Comparison of ENCODE assay signal across 21 cellular contexts in genomic region chr11:78797559-78797958, GRCh38.
"Had no signal": no experiment of that assay in that cellular context is flagged by ENCODE, and none has a peak within 500 bp of the region (broad histone marks: within the 10 kb centered on the region; RNA-seq: fewer than 3 reads in every experiment).

No MANE protein-coding gene starts in this region.

- H3K27ac ChIP-seq: adrenal gland, neutrophil, prostate gland, suprapubic skin had no signal

- H3K27me3 ChIP-seq: adrenal gland, suprapubic skin had no signal

- H3K4me3 ChIP-seq: adrenal gland, mucosa of descending colon, prostate gland, suprapubic skin had no signal

- H3K4me1 Mint-ChIP-seq: activated naive CD4-positive, alpha-beta T cell treated with anti-CD3 and anti-CD28 coated beads, Interleukin-2, amount 50 U/mL, for 24 hours; central memory CD8-positive, alpha-beta T cell; naive thymus-derived CD4-positive, alpha-beta T cell; T-helper 17 cell had no signal

- H3K27ac Mint-ChIP-seq: activated CD8-positive, alpha-beta T cell treated with anti-CD3 and anti-CD28 coated beads, Interleukin-2, amount 10 ng/mL, durations not matched to agents 7 days and 5 days; activated naive CD4-positive, alpha-beta T cell treated with anti-CD3 and anti-CD28 coated beads, Interleukin-2, amount 50 U/mL, for 24 hours; naive thymus-derived CD4-positive, alpha-beta T cell; stimulated activated naive CD8-positive, alpha-beta T cell treated with anti-CD3 and anti-CD28 coated beads, Interleukin-15, Interleukin-2, amounts not matched to agents 100 ng/mL and 50 ng/mL, for 24 hours; T-helper 17 cell; WTC11 had no signal

- H3K9me3 Mint-ChIP-seq: activated naive CD4-positive, alpha-beta T cell treated with anti-CD3 and anti-CD28 coated beads, Interleukin-2, amount 50 U/mL, for 24 hours; central memory CD8-positive, alpha-beta T cell; stimulated activated naive CD8-positive, alpha-beta T cell treated with anti-CD3 and anti-CD28 coated beads, Interleukin-15, Interleukin-2, amounts not matched to agents 100 ng/mL and 50 ng/mL, for 24 hours; WTC11 had no signal

- H3K36me3 ChIP-seq: adrenal gland, neutrophil, prostate gland, suprapubic skin had no signal

- H3K9me3 ChIP-seq: adrenal gland, mucosa of descending colon, neutrophil, prostate gland, suprapubic skin had no signal

- DNase-seq: activated CD4-positive, alpha-beta T cell treated with anti-CD3 and anti-CD28 coated beads for 48 hours; activated CD8-positive, alpha-beta memory T cell treated with anti-CD3 and anti-CD28 coated beads, Interleukin-2, amount 50 U/mL, for 4 hours; activated CD8-positive, alpha-beta T cell treated with anti-CD3 and anti-CD28 coated beads, Interleukin-2, amount 10 ng/mL, durations not matched to agents 7 days and 5 days; activated effector memory CD4-positive, alpha-beta T cell treated with anti-CD3 and anti-CD28 coated beads, Interleukin-2, amount 50 U/mL, for 16 hours; activated T-cell treated with anti-CD3 and anti-CD28 coated beads, Interleukin-2, amount 50 U/mL, for 48 hours; adrenal gland; cortex of kidney; effector CD8-positive, alpha-beta T cell; islet precursor cell; mucosa of descending colon; naive thymus-derived CD4-positive, alpha-beta T cell; right cardiac atrium; T-helper 17 cell had no signal

- ATAC-seq: activated CD8-positive, alpha-beta T cell treated with anti-CD3 and anti-CD28 coated beads, Interleukin-2, amount 10 ng/mL, durations not matched to agents 7 days and 5 days; left lobe of liver; mucosa of descending colon; naive thymus-derived CD4-positive, alpha-beta T cell; right cardiac atrium; T-helper 17 cell had no signal

- H3K4me3 Mint-ChIP-seq: activated CD8-positive, alpha-beta T cell treated with anti-CD3 and anti-CD28 coated beads, Interleukin-2, amount 10 ng/mL, durations not matched to agents 7 days and 5 days; activated naive CD4-positive, alpha-beta T cell treated with anti-CD3 and anti-CD28 coated beads, Interleukin-2, amount 50 U/mL, for 24 hours; central memory CD8-positive, alpha-beta T cell; naive thymus-derived CD4-positive, alpha-beta T cell; stimulated activated naive CD8-positive, alpha-beta T cell treated with anti-CD3 and anti-CD28 coated beads, Interleukin-15, Interleukin-2, amounts not matched to agents 100 ng/mL and 50 ng/mL, for 24 hours; T-helper 17 cell; WTC11 had no signal

- H3K36me3 Mint-ChIP-seq: activated naive CD4-positive, alpha-beta T cell treated with anti-CD3 and anti-CD28 coated beads, Interleukin-2, amount 50 U/mL, for 24 hours; naive thymus-derived CD4-positive, alpha-beta T cell; WTC11 had no signal
